In the genomic region with DNA sequence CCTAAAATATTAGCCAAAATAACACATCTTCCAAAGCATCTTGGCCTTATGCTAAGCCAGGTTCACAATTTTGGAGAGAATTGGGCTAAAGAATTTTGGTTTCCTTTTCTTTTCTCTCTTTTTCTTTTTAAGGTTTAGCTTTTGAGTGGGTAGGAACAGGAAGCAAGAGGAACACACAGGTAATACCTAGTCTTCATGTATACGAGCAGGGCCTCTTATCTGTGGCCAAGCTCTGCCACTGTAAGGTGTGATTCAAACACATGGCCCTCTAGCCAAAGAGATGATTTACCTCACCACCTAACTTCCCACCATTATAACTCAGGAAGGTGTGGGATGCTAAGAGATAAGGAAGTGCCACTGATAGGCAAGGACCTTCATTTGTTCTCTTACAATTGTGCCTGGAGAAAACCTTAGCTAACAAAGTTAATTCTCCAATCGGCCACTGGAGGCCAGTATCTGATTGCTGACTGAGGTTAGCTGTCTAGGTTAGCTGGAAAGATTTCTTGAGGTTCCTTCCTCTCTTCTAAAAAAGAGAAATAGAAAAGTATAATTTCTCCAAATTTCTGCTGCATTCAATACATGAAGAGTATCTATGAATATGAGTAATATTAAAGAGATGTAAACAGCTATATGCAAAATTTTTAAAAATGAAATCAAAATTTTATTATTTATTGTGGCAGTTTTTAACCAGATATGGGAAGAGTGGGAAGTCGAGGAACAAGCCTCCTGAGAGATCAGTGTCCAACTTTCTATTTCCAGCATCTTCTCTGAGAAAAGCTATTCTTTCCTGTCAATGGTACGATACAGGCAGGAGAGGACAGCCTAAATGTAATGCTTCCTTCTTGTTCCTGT, we compare ENCODE assay signal across 8 cellular contexts. TPM values are rescaled to one million over a fixed set of nuclear protein-coding genes. Genes with fewer than 3 reads are reported as not detected.
DNase-seq lines count a peak whose midpoint lies in the region; ATAC-seq and TF ChIP-seq lines count a peak whose summit lies in the region.

No MANE protein-coding gene starts in this region.

- no peaks in the 10 kb centered on the region for H3K36me3 ChIP-seq in SJCRH30

- peak; percentile 27 for DNase-seq in GM04504 (ENCODE audit: low read depth)
- peak; percentile 72 for DNase-seq in KBM-7
- peak; percentile 35 to 75 for DNase-seq in SJCRH30
- DNase-seq in activated naive CD8-positive, alpha-beta T cell treated with anti-CD3 and anti-CD28 coated beads, Interleukin-2, amount 10 ng/mL, durations not matched to agents 7 days and 5 days: no peak
- DNase-seq in Right ventricle myocardium superior: no peak
- DNase-seq in retinal pigment epithelial cell (ENCODE audit: low read depth): no peak
- DNase-seq in omental fat pad (ENCODE audit: low spot score): no peak

- ATAC-seq in GM21723 (IDR thresholded peaks at IDR 0.05; ENCODE audit: unreplicated experiment): peak; percentile 95
- ATAC-seq in activated naive CD8-positive, alpha-beta T cell treated with anti-CD3 and anti-CD28 coated beads, Interleukin-2, amount 10 ng/mL, durations not matched to agents 7 days and 5 days (ENCODE audit: low read depth): peak; percentile 78
- ATAC-seq in Right ventricle myocardium superior (ENCODE audit: poor library complexity): peak; percentile 65
- no peak for ATAC-seq in omental fat pad (ENCODE audit: low FRiP score)

- H3K27me3 Mint-ChIP-seq in activated naive CD8-positive, alpha-beta T cell treated with anti-CD3 and anti-CD28 coated beads, Interleukin-2, amount 10 ng/mL, durations not matched to agents 7 days and 5 days: peaks cover 4% of the 10 kb centered on the region

- peaks cover 7% of the 10 kb centered on the region for H3K4me1 Mint-ChIP-seq in activated naive CD8-positive, alpha-beta T cell treated with anti-CD3 and anti-CD28 coated beads, Interleukin-2, amount 10 ng/mL, durations not matched to agents 7 days and 5 days

- TF ChIP-seq CTCF in retinal pigment epithelial cell (conservative IDR thresholded peaks at IDR 0.05; ENCODE audit: low read depth, low read length) (peak; percentile 82), omental fat pad (IDR thresholded peaks at IDR 0.05) (peak in 1 of 3 donors; percentile 31)

- no peaks in the 10 kb centered on the region for H3K9me3 ChIP-seq in SJCRH30 (replicated peaks)

- no peak overlapping the region for H3K27ac Mint-ChIP-seq in activated naive CD8-positive, alpha-beta T cell treated with anti-CD3 and anti-CD28 coated beads, Interleukin-2, amount 10 ng/mL, durations not matched to agents 7 days and 5 days

- H3K27me3 ChIP-seq in SJCRH30: no peaks in the 10 kb centered on the region

- H3K4me1 ChIP-seq in SJCRH30: no peaks in the 10 kb centered on the region

- no peak overlapping the region for H3K27ac ChIP-seq in SJCRH30

- H3K36me3 Mint-ChIP-seq in activated naive CD8-positive, alpha-beta T cell treated with anti-CD3 and anti-CD28 coated beads, Interleukin-2, amount 10 ng/mL, durations not matched to agents 7 days and 5 days: no peaks in the 10 kb centered on the region

- H3K9me3 Mint-ChIP-seq in activated naive CD8-positive, alpha-beta T cell treated with anti-CD3 and anti-CD28 coated beads, Interleukin-2, amount 10 ng/mL, durations not matched to agents 7 days and 5 days: no peaks in the 10 kb centered on the region

- H3K4me3 ChIP-seq in SJCRH30 (no peak overlapping the region), retinal pigment epithelial cell (ENCODE audit: low read length) (no peak overlapping the region)

- in situ Hi-C loops in KBM-7 (cut with MboI; ENCODE audit: low pct_unique_long_range_greater_than_20kb, low sequenced_read_pairs): no loop called here

- POLR2A ChIA-PET in activated naive CD8-positive, alpha-beta T cell treated with anti-CD3 and anti-CD28 coated beads, Interleukin-2, amount 10 ng/mL, durations not matched to agents 7 days and 5 days (lab: Charles Lee): interaction anchor here (0.5 to 1.0 kb wide), 2 partner anchors 31 to 991 kb away, joined by 3 to 4 read pairs; no protein-coding TSS in a partner anchor

- intact Hi-C loops in Right ventricle myocardium superior (cut with DNase I): no loop called here

- no peak overlapping the region for H3K4me3 Mint-ChIP-seq in activated naive CD8-positive, alpha-beta T cell treated with anti-CD3 and anti-CD28 coated beads, Interleukin-2, amount 10 ng/mL, durations not matched to agents 7 days and 5 days

RNA-seq across cellular contexts. Expression of a gene that starts 30.1 kb away (rescaled TPM):
- total RNA-seq in SJCRH30 (2014; rRNA removed; shearing (Covaris generic)): 19.8 and 22.3 TPM in 2 replicates
- 10 to 100 TPM; 16.6 to 20.7 TPM for total RNA-seq in activated naive CD8-positive, alpha-beta T cell treated with anti-CD3 and anti-CD28 coated beads, Interleukin-2, amount 10 ng/mL, durations not matched to agents 7 days and 5 days
- 5.6 TPM for total RNA-seq in Right ventricle myocardium superior
- 10 to 100 TPM in 2 of 4 donors, 1 to 10 TPM in 2; 6.2 to 11.2 (median 10.0) TPM for total RNA-seq in omental fat pad

RNA-seq across cellular contexts. Expression of a gene that starts 51.5 kb away (rescaled TPM):
- 0.46 and 0.89 TPM in 2 replicates for total RNA-seq in SJCRH30 (2014; rRNA removed; shearing (Covaris generic))
- total RNA-seq in activated naive CD8-positive, alpha-beta T cell treated with anti-CD3 and anti-CD28 coated beads, Interleukin-2, amount 10 ng/mL, durations not matched to agents 7 days and 5 days: under 1 TPM; 0.34 to 0.55 TPM
- total RNA-seq in Right ventricle myocardium superior (0.13 TPM), omental fat pad (1 to 10 TPM in 3 of 4 donors, under 1 TPM in 1; 0.65 to 2.7 (median 1.3) TPM)

Comparison
In these comparisons a context has a peak if more than half of its experiments do, and no peak if none do; other contexts are left out.
1. DNase-seq: peak in GM04504 (single experiment), KBM-7 (single experiment) and SJCRH30 (2 of 2); none in activated naive CD8-positive, alpha-beta T cell treated with anti-CD3 and anti-CD28 coated beads, Interleukin-2, amount 10 ng/mL, durations not matched to agents 7 days and 5 days (single experiment), Right ventricle myocardium superior (single experiment), retinal pigment epithelial cell (single experiment) and omental fat pad (single experiment).